8 cellular contexts compared by ENCODE assay signal in genomic region chr11:2990617-2991476, GRCh38. TPM values are rescaled to one million over a fixed set of nuclear protein-coding genes. Genes with fewer than 3 reads are reported as not detected.
DNase-seq lines count a peak whose midpoint lies in the region; ATAC-seq and TF ChIP-seq lines count a peak whose summit lies in the region.

No MANE protein-coding gene starts in this region.

- no peak overlapping the region for H2BK12ac ChIP-seq in neuronal stem cell (ENCODE audit: low read length)

- H3K9ac ChIP-seq in neuronal stem cell (ENCODE audit: low read depth, low read length, poor library complexity), result peak overlapping the region; percentile 82

- H4K91ac ChIP-seq in neuronal stem cell (ENCODE audit: low read depth, low read length, poor library complexity), result no peak overlapping the region

- no peaks in the 10 kb centered on the region for H3K9me3 ChIP-seq in esophagus (ENCODE audit: control insufficient read depth in 2 of 2, insufficient read depth in 1 of 2, low read depth in 1 of 2, low read length in 1 of 2)
- no peaks in the 10 kb centered on the region for H3K9me3 ChIP-seq in neuronal stem cell (replicated peaks in 1 of 2; ENCODE audit: control insufficient read depth in 2 of 2, insufficient read depth in 1 of 2, low read depth in 1 of 2, low read length in 2 of 2)

- H3K9me3 Mint-ChIP-seq in HFFc6, result no peaks in the 10 kb centered on the region

- H2BK5ac ChIP-seq in neuronal stem cell (ENCODE audit: low read length), result no peak overlapping the region

- peak overlapping the region; percentile 89 for H3K4me3 ChIP-seq in AG04449 (ENCODE audit: low read depth, low read length)
- peak overlapping the region; percentile 67 for H3K4me3 ChIP-seq in esophagus (ENCODE audit: low read depth in 1 of 2, low read length in 2 of 2)
- H3K4me3 ChIP-seq in neuronal stem cell (ENCODE audit: low read length in 2 of 2), result peak overlapping the region; percentile 80 to 91

- CTCF ChIA-PET in AG04449 (lab: Yijun Ruan, JAX), result interaction anchor here (0.9 to 2.6 kb wide), 7 partner anchors 9 to 458 kb away, joined by 3 to 9 read pairs (median 5); partner anchors contain the start of gene PHLDA2

- H2AK5ac ChIP-seq in neuronal stem cell (ENCODE audit: low read depth, low read length), result no peak overlapping the region

- H4K8ac ChIP-seq in neuronal stem cell (ENCODE audit: low read depth, low read length), result no peak overlapping the region

- no peak for DNase-seq in AG04449 (ENCODE audit: low read depth, low spot score)
- no peak for DNase-seq in HFFc6
- peak; percentile 32 for DNase-seq in activated CD4-positive, alpha-beta T cell treated with anti-CD3 and anti-CD28 coated beads, Interleukin-2, amount 50 U/mL, for 1 hour
- no peak for DNase-seq in neuronal stem cell (ENCODE audit: low spot score)
- DNase-seq in cerebellar nuclear complex (lab: John Stamatoyannopoulos, UW), result no peak

- H3K23ac ChIP-seq in neuronal stem cell (ENCODE audit: low read depth, low read length, poor library complexity), result no peak overlapping the region

- peak overlapping the region; percentile 96 to 99 for H3K27ac ChIP-seq in esophagus (ENCODE audit: low read depth in 2 of 2, low read length in 1 of 2)
- H3K27ac ChIP-seq in neuronal stem cell (replicated peaks; ENCODE audit: low read length), result no peak overlapping the region

- H3K4me1 Mint-ChIP-seq in HFFc6 (ENCODE audit: low read depth), result peaks cover 30% of the 10 kb centered on the region

- H3K27me3 ChIP-seq in esophagus (ENCODE audit: control insufficient read depth in 1 of 2, insufficient read depth in 2 of 2, low read length in 2 of 2), result no peaks in the 10 kb centered on the region
- H3K27me3 ChIP-seq in neuronal stem cell (ENCODE audit: control insufficient read depth in 3 of 3, insufficient read depth in 3 of 3, low read depth in 1 of 3, low read length in 3 of 3), result no peaks in the 10 kb centered on the region

- no peak overlapping the region for H3K14ac ChIP-seq in neuronal stem cell (ENCODE audit: low read length)

- H3K4me3 Mint-ChIP-seq in HFFc6, result peak overlapping the region; percentile 97

- H3K4ac ChIP-seq in neuronal stem cell (ENCODE audit: low read length), result no peak overlapping the region

- ATAC-seq in HG03095 (IDR thresholded peaks at IDR 0.05; ENCODE audit: unreplicated experiment), result no peak
- ATAC-seq in HG03135 (IDR thresholded peaks at IDR 0.05; ENCODE audit: unreplicated experiment), result no peak

- H3K27me3 Mint-ChIP-seq in HFFc6 (ENCODE audit: insufficient read depth), result peaks cover 1% of the 10 kb centered on the region; the same call in 1 of the 2 replicates

- peaks cover 4% of the 10 kb centered on the region for H3K79me1 ChIP-seq in neuronal stem cell (ENCODE audit: low read depth, low read length)

- WGBS in esophagus, 2 donors, result 2 to 3% methylated on average over 17 of the region's 17 CpGs
- WGBS in neuronal stem cell (ENCODE audit: extremely low coverage in 2 of 2, insufficient read length in 2 of 2, insufficient replicate concordance in 1 of 2), 2 donors, result no CpG with 5 or more reads among the region's 17 CpGs

- H2AFZ ChIP-seq in neuronal stem cell (ENCODE audit: low read length), result peak overlapping the region; percentile 94

- H3K18ac ChIP-seq in neuronal stem cell (ENCODE audit: low read length), result no peak overlapping the region

- H3K4me2 ChIP-seq in neuronal stem cell (ENCODE audit: insufficient read depth, low read length, poor library complexity, severe bottlenecking), result peak overlapping the region; percentile 90

- peak overlapping the region; percentile 92 for H3K27ac Mint-ChIP-seq in HFFc6

- H2BK15ac ChIP-seq in neuronal stem cell (ENCODE audit: low read length), result no peak overlapping the region

- POLR2A ChIA-PET in AG04449 (lab: Yijun Ruan, JAX), result interaction anchor here (0.6 to 1.7 kb wide), 3 partner anchors 17 to 61 kb away, joined by 3 to 15 read pairs (median 3); partner anchors contain the start of gene PHLDA2

- TF ChIP-seq CTCF in AG04449 (IDR thresholded peaks at IDR 0.05; ENCODE audit: insufficient read depth, low read length, missing control alignments) (no peak), HFFc6 (IDR thresholded peaks at IDR 0.05) (no peak)

- H3K4me1 ChIP-seq in esophagus (ENCODE audit: control insufficient read depth in 2 of 2, insufficient read depth in 2 of 2, low read length in 1 of 2) (peaks cover 3 to 7% of the 10 kb centered on the region in 2 donors), neuronal stem cell (ENCODE audit: control insufficient read depth in 2 of 2, insufficient read depth in 1 of 2, low read depth in 1 of 2, low read length in 2 of 2) (peaks cover 3 to 23% of the 10 kb centered on the region in 2 donors)

- peaks cover 13% of the 10 kb centered on the region; the same call in 1 of the 2 replicates for H3K36me3 Mint-ChIP-seq in HFFc6 (ENCODE audit: low read depth)

- H2BK120ac ChIP-seq in neuronal stem cell (ENCODE audit: low read depth, low read length), result no peak overlapping the region

- H3K36me3 ChIP-seq in esophagus (ENCODE audit: control insufficient read depth in 2 of 2, insufficient read depth in 2 of 2, low read length in 1 of 2), result no peaks in the 10 kb centered on the region
- peaks cover 0 to 31% of the 10 kb centered on the region in 2 donors for H3K36me3 ChIP-seq in neuronal stem cell (replicated peaks in 1 of 2; ENCODE audit: control insufficient read depth in 2 of 2, insufficient read depth in 2 of 2, low read length in 2 of 2)

RNA-seq across cellular contexts. Expression of gene NAP1L4, which starts 1.3 kb away (rescaled TPM):
- 100 to 1,000 TPM; 109 to 140 (median 131) TPM for total RNA-seq in HFFc6 (2021; fragmentation: NEBNext Ultra II Directional; extraction: Animal tissue kit (Norgen Biotek cat#: 25700))
- polyA plus RNA-seq in esophagus, result 10 to 100 TPM; 66.0 to 68.6 TPM
- polyA plus RNA-seq in neuronal stem cell (2013, experiment 1 of 2), result 113 TPM
- 107 TPM for polyA plus RNA-seq in neuronal stem cell (2013, experiment 2 of 2)
